Comparison of ENCODE assay signal across 23 cellular contexts in the genomic region with DNA sequence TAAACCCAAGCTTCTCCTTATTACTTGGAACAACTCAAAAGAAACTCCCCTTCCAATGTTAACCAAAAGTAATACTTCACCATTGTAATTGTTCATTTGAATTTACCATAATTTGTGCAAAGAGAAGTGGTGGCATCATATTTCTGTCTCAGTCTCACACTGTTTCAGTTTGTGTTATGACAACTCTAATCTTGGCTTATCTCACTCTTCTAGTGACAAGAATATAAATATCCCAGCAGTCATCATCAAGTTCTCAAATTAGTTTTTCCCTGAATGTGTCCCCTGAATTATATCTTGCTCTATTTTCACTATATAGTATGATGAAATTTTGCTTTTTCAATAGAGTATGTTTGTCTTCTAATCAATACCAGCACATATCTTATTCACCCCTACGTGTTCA.
DNase-seq lines count a peak whose midpoint lies in the region; ATAC-seq, FAIRE-seq and TF ChIP-seq lines count a peak whose summit lies in the region.
"Had no signal": no experiment of that assay in that cellular context is flagged by ENCODE, and none has a peak within 500 bp of the region (broad histone marks: within the 10 kb centered on the region; RNA-seq: fewer than 3 reads in every experiment).

No MANE protein-coding gene starts in this region.

- H3K27me3 ChIP-seq in SJCRH30, result no peaks in the 10 kb centered on the region
- H3K27me3 ChIP-seq: BE2C; BLaER1 treated with 17β-estradiol and CSF1 and Interleukin-3, amounts not matched to agents 10 nM and 100 nM had no signal

- H3K4me3 ChIP-seq in SJCRH30, result no peak overlapping the region
- H3K4me3 ChIP-seq: A549; BLaER1 treated with 17β-estradiol and CSF1 and Interleukin-3, amounts not matched to agents 10 nM and 100 nM; HAP-1 had no signal

- no peaks in the 10 kb centered on the region for H3K9me3 Mint-ChIP-seq in MCF 10A (ENCODE audit: unreplicated experiment)

- no peaks in the 10 kb centered on the region for H3K27me3 Mint-ChIP-seq in MCF 10A (ENCODE audit: insufficient read depth, unreplicated experiment)
- H3K27me3 Mint-ChIP-seq: CD4-positive, alpha-beta T cell; CD8-positive, alpha-beta memory T cell had no signal

- no peak overlapping the region for H3K4me3 Mint-ChIP-seq in MCF 10A (ENCODE audit: unreplicated experiment)
- H3K4me3 Mint-ChIP-seq: CD14-positive monocyte; CD4-positive, alpha-beta T cell; CD8-positive, alpha-beta memory T cell; HFFc6 had no signal

- H3K36me3 Mint-ChIP-seq in MCF 10A (ENCODE audit: insufficient read depth, unreplicated experiment), result no peaks in the 10 kb centered on the region
- H3K36me3 Mint-ChIP-seq: CD14-positive monocyte; CD8-positive, alpha-beta memory T cell had no signal

- no peaks in the 10 kb centered on the region for H3K36me3 ChIP-seq in SJCRH30
- H3K36me3 ChIP-seq: BE2C; BLaER1 treated with 17β-estradiol and CSF1 and Interleukin-3, amounts not matched to agents 10 nM and 100 nM; HAP-1 had no signal

- no peaks in the 10 kb centered on the region for H3K9me3 ChIP-seq in SJCRH30 (replicated peaks)
- H3K9me3 ChIP-seq: A549; BE2C; BLaER1 treated with 17β-estradiol and CSF1 and Interleukin-3, amounts not matched to agents 10 nM and 100 nM; HAP-1 had no signal

- intact Hi-C loops in left cardiac atrium (cut with DNase I) (no loop called here), Right ventricle myocardium inferior (cut with DNase I) (no loop called here), MCF 10A (cut with micrococcal nuclease) (no loop called here)

- H3K4me1 ChIP-seq in SJCRH30, result peaks cover 35% of the 10 kb centered on the region
- H3K4me1 ChIP-seq: A549; BE2C; BLaER1 treated with 17β-estradiol and CSF1 and Interleukin-3, amounts not matched to agents 10 nM and 100 nM; HAP-1 had no signal

- DNase-seq in left cardiac atrium (no peak), Right ventricle myocardium inferior (ENCODE audit: missing footprints) (no peak), D721Med (ENCODE audit: insufficient read length, low spot score) (no peak), SJCRH30 (peak in 1 of 2 experiments; percentile 35), NOMO-1 treated with dmso at 0.1 percent for 144 hours (lab: John Stamatoyannopoulos, UW; ENCODE audit: unreplicated experiment) (no peak), MCF 10A (ENCODE audit: unreplicated experiment) (no peak)
- DNase-seq: 8988T; ACHN; AML-193; BE2C; CD4-positive, alpha-beta T cell; CD8-positive, alpha-beta memory T cell; DMS53; DMS79 treated with DMSO at 0.1 percent for 48 hours; GF-D8; GOT3; HFFc6 had no signal

- no peak overlapping the region for H3K27ac Mint-ChIP-seq in MCF 10A (ENCODE audit: low read depth, unreplicated experiment)
- H3K27ac Mint-ChIP-seq: CD14-positive monocyte; CD4-positive, alpha-beta T cell; CD8-positive, alpha-beta memory T cell; HFFc6 had no signal

- no TSS peak for BruUV-seq in MCF 10A (replicated peaks; lab: Mats Ljungman, UMichigan)

- TF ChIP-seq CTCF in D721Med (IDR thresholded peaks at IDR 0.05; ENCODE audit: insufficient read depth, missing control alignments) (no peak), MCF 10A (IDR thresholded peaks at IDR 0.05; ENCODE audit: unreplicated experiment) (no peak)

- H3K4me1 Mint-ChIP-seq in MCF 10A (ENCODE audit: insufficient read depth, unreplicated experiment), result no peaks in the 10 kb centered on the region
- H3K4me1 Mint-ChIP-seq: CD14-positive monocyte; CD8-positive, alpha-beta memory T cell had no signal

- FAIRE-seq in D721Med (lab: Jason Lieb, UNC), result peak; percentile 48
- FAIRE-seq: A549, GM12892, H54 had no signal

- ATAC-seq in left cardiac atrium, result peak; percentile 47 to 83
- ATAC-seq in Right ventricle myocardium inferior, result no peak
- ATAC-seq: A549 had no signal

- POLR2A ChIA-PET in MCF 10A (lab: Yijun Ruan, JAX), result no interaction called here

- CTCF ChIA-PET in MCF 10A (lab: Yijun Ruan, JAX), result no interaction called here

- peak overlapping the region; percentile 94 for H3K27ac ChIP-seq in SJCRH30
- H3K27ac ChIP-seq: A549; BLaER1 treated with 17β-estradiol and CSF1 and Interleukin-3, amounts not matched to agents 10 nM and 100 nM had no signal
